29 cellular contexts compared by ENCODE assay signal in the genomic region with DNA sequence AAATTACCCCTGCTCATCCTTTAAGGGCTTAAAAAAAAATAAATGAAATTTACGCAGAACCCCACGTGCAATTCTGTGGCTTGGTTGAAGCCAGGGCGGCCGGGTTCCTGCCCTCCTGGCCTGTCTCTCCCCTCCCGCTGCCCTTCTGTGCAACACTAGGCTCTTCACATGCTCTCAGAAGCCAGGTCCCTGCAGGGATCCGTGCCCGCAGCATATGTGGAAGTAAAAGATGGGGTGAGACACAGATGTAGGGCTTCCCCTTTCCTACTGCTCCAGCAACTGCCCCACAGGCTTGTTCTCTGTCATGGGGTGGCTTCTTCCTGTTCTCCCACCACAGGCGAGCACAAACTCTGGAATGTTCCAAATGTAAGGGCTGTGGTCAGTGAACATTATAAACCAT.
DNase-seq lines count a peak whose midpoint lies in the region; ATAC-seq, FAIRE-seq and TF ChIP-seq lines count a peak whose summit lies in the region.
"Had no signal": no experiment of that assay in that cellular context is flagged by ENCODE, and none has a peak within 500 bp of the region (broad histone marks: within the 10 kb centered on the region; RNA-seq: fewer than 3 reads in every experiment).

No MANE protein-coding gene starts in this region.

- TF ChIP-seq EP300 in upper lobe of left lung (IDR thresholded peaks at IDR 0.05) = no peak

- H3K9me3 Mint-ChIP-seq in astrocyte (ENCODE audit: unreplicated experiment) = peaks cover 2% of the 10 kb centered on the region
- H3K9me3 Mint-ChIP-seq: activated naive CD8-positive, alpha-beta T cell treated with anti-CD3 and anti-CD28 coated beads, Interleukin-2, amount 10 ng/mL, durations not matched to agents 7 days and 5 days; activated T-helper 2 cell treated with anti-CD3 and anti-CD28 coated beads, Interferon-gamma antibody, Interleukin-2, Interleukin-4, amounts not matched to agents 10 μg/mL and 5 μg/mL and 100 μg/mL, durations not matched to agents 14 hours and 24 hours and 36 hours had no signal

- TF ChIP-seq POLR2A in breast epithelium (IDR thresholded peaks at IDR 0.05) (no peak), upper lobe of left lung (IDR thresholded peaks at IDR 0.05) (no peak)

- peak; percentile 2 for DNase-seq in mammary epithelial cell
- DNase-seq in breast epithelium (ENCODE audit: low spot score in 2 of 2) = no peak
- DNase-seq in astrocyte (ENCODE audit: low read depth) = peak; percentile 34
- DNase-seq in medulla oblongata (ENCODE audit: extremely low spot score) = peak; percentile 85
- no peak for DNase-seq in left lung
- DNase-seq in NCI-H748 treated with DMSO at 0.1 percent for 48 hours (lab: John Stamatoyannopoulos, UW) = no peak
- DNase-seq in upper lobe of left lung = no peak
- DNase-seq: activated CD4-positive, alpha-beta T cell treated with anti-CD3 and anti-CD28 coated beads, Interleukin-2, amount 50 U/mL, for 48 hours; activated CD4-positive, CD25-positive, alpha-beta regulatory T cell; activated CD8-positive, alpha-beta memory T cell treated with anti-CD3 and anti-CD28 coated beads, Interleukin-2, amount 50 U/mL, for 48 hours; activated naive CD8-positive, alpha-beta T cell treated with anti-CD3 and anti-CD28 coated beads, Interleukin-2, amount 10 ng/mL, durations not matched to agents 7 days and 5 days; brain microvascular endothelial cell; CD8-positive, alpha-beta memory T cell; DMS153; foreskin melanocyte; left ventricle myocardium inferior; NCI-H2081; NCI-H226; OCI-M1; sigmoid colon; stomach; SW 1271; transverse colon had no signal

- TF ChIP-seq CTCF in mammary epithelial cell (conservative IDR thresholded peaks at IDR 0.05 in 1 of 2, IDR thresholded peaks at IDR 0.05 in 1 of 2; ENCODE audit: extremely low read depth in 1 of 2, insufficient read depth in 1 of 2, low read depth in 1 of 2, low read length in 2 of 2) (no peak), breast epithelium (IDR thresholded peaks at IDR 0.05) (no peak), astrocyte (IDR thresholded peaks at IDR 0.05; ENCODE audit: insufficient read depth, low read depth, low read length) (no peak), left lung (IDR thresholded peaks at IDR 0.05) (no peak), upper lobe of left lung (IDR thresholded peaks at IDR 0.05) (no peak)

- H2AFZ ChIP-seq in mammary epithelial cell (ENCODE audit: low read depth, low read length) = no peak overlapping the region
- H2AFZ ChIP-seq in astrocyte (ENCODE audit: low read depth, low read length) = no peak overlapping the region
- H2AFZ ChIP-seq: hepatocyte had no signal

- H3K4me3 Mint-ChIP-seq in astrocyte (ENCODE audit: unreplicated experiment) = no peak overlapping the region
- H3K4me3 Mint-ChIP-seq: activated naive CD8-positive, alpha-beta T cell treated with anti-CD3 and anti-CD28 coated beads, Interleukin-2, amount 10 ng/mL, durations not matched to agents 7 days and 5 days; CD8-positive, alpha-beta memory T cell had no signal

- in situ Hi-C loops in mammary epithelial cell (cut with MboI; ENCODE audit: low sequenced_read_pairs in 2 of 2) = no loop called here

- no peak overlapping the region for H3K27ac Mint-ChIP-seq in astrocyte (ENCODE audit: unreplicated experiment)
- H3K27ac Mint-ChIP-seq: activated naive CD8-positive, alpha-beta T cell treated with anti-CD3 and anti-CD28 coated beads, Interleukin-2, amount 10 ng/mL, durations not matched to agents 7 days and 5 days; activated T-helper 2 cell treated with anti-CD3 and anti-CD28 coated beads, Interferon-gamma antibody, Interleukin-2, Interleukin-4, amounts not matched to agents 10 μg/mL and 5 μg/mL and 100 μg/mL, durations not matched to agents 14 hours and 24 hours and 36 hours; CD8-positive, alpha-beta memory T cell had no signal

- dilution Hi-C loops in mammary epithelial cell (cut with HindIII; ENCODE audit: low sequenced_read_pairs) = no loop called here

- no peaks in the 10 kb centered on the region for H4K20me1 ChIP-seq in mammary epithelial cell (ENCODE audit: insufficient read depth, low read length)
- H4K20me1 ChIP-seq in astrocyte (ENCODE audit: insufficient read depth, low read length) = peaks cover 6% of the 10 kb centered on the region

- no TSS peak for BruUV-seq in mammary epithelial cell (replicated peaks; lab: Mats Ljungman, UMichigan)

- H3K36me3 ChIP-seq in mammary epithelial cell (ENCODE audit: insufficient read depth, low read length) (no peaks in the 10 kb centered on the region), breast epithelium (no peaks in the 10 kb centered on the region), astrocyte (ENCODE audit: insufficient read depth, low read length) (no peaks in the 10 kb centered on the region), left lung (no peaks in the 10 kb centered on the region), upper lobe of left lung (no peaks in the 10 kb centered on the region)
- H3K36me3 ChIP-seq: brain microvascular endothelial cell, left ventricle myocardium inferior, sigmoid colon, transverse colon had no signal

- H3K27me3 ChIP-seq in mammary epithelial cell (ENCODE audit: insufficient read depth, low read length) (no peaks in the 10 kb centered on the region), breast epithelium (no peaks in the 10 kb centered on the region), astrocyte (ENCODE audit: insufficient read depth, low read length) (no peaks in the 10 kb centered on the region), left lung (peaks cover 0 to 20% of the 10 kb centered on the region in 2 donors), upper lobe of left lung (no peaks in the 10 kb centered on the region)
- H3K27me3 ChIP-seq: brain microvascular endothelial cell, hepatocyte, sigmoid colon, transverse colon had no signal

- H3K4me2 ChIP-seq in mammary epithelial cell (ENCODE audit: insufficient read depth, low read depth, low read length) (no peak overlapping the region), astrocyte (ENCODE audit: low read length) (no peak overlapping the region)
- H3K4me2 ChIP-seq: hepatocyte had no signal

- intact Hi-C loops in mammary epithelial cell (cut with micrococcal nuclease) (no loop called here), breast epithelium (cut with DNase I; ENCODE audit: low total_unique reads) (no loop called here), left lung (cut with DNase I) (no loop called here)

- H3K9ac ChIP-seq in mammary epithelial cell (ENCODE audit: insufficient read depth, low read length) (no peak overlapping the region), astrocyte (ENCODE audit: low read length) (no peak overlapping the region)

- no peaks in the 10 kb centered on the region for H3K4me1 ChIP-seq in mammary epithelial cell (ENCODE audit: insufficient read depth, low read length)
- no peaks in the 10 kb centered on the region for H3K4me1 ChIP-seq in breast epithelium
- no peaks in the 10 kb centered on the region for H3K4me1 ChIP-seq in astrocyte (ENCODE audit: insufficient read depth, low read length)
- H3K4me1 ChIP-seq in left lung = peaks cover 0 to 4% of the 10 kb centered on the region in 2 donors
- peaks cover 0 to 14% (median 0%) of the 10 kb centered on the region in 4 donors for H3K4me1 ChIP-seq in upper lobe of left lung
- H3K4me1 ChIP-seq: left ventricle myocardium inferior, sigmoid colon, stomach, transverse colon had no signal

- no peak for FAIRE-seq in astrocyte (lab: Jason Lieb, UNC)
- FAIRE-seq: G401.6 had no signal

- CTCF ChIA-PET in mammary epithelial cell (lab: Charles Lee; ENCODE audit: low non-redundant PET) = no interaction called here

- H3K4me3 ChIP-seq in mammary epithelial cell (replicated peaks in 1 of 3; ENCODE audit: insufficient read depth in 1 of 3, low read depth in 2 of 3, low read length in 3 of 3) = no peak overlapping the region
- no peak overlapping the region for H3K4me3 ChIP-seq in breast epithelium
- no peak overlapping the region for H3K4me3 ChIP-seq in astrocyte (ENCODE audit: insufficient read depth, low read depth, low read length)
- no peak overlapping the region for H3K4me3 ChIP-seq in left lung
- no peak overlapping the region for H3K4me3 ChIP-seq in upper lobe of left lung
- H3K4me3 ChIP-seq: coronary artery, hepatocyte, left ventricle myocardium inferior, sigmoid colon, stomach, transverse colon had no signal

- no peaks in the 10 kb centered on the region for H3K4me1 Mint-ChIP-seq in astrocyte (ENCODE audit: low read depth, unreplicated experiment)
- H3K4me1 Mint-ChIP-seq: activated naive CD8-positive, alpha-beta T cell treated with anti-CD3 and anti-CD28 coated beads, Interleukin-2, amount 10 ng/mL, durations not matched to agents 7 days and 5 days; CD8-positive, alpha-beta memory T cell had no signal

- H3K27ac ChIP-seq in mammary epithelial cell (ENCODE audit: insufficient read depth, low read depth, low read length) = no peak overlapping the region
- no peak overlapping the region for H3K27ac ChIP-seq in breast epithelium
- no peak overlapping the region for H3K27ac ChIP-seq in astrocyte (ENCODE audit: low read depth, low read length)
- H3K27ac ChIP-seq in left lung = no peak overlapping the region
- H3K27ac ChIP-seq in upper lobe of left lung = no peak overlapping the region
- H3K27ac ChIP-seq: brain microvascular endothelial cell, coronary artery, hepatocyte, left ventricle myocardium inferior, sigmoid colon, stomach, transverse colon had no signal

- peaks cover 25% of the 10 kb centered on the region for H3K27me3 Mint-ChIP-seq in astrocyte (ENCODE audit: low read depth, unreplicated experiment)

- H3K9me3 ChIP-seq in mammary epithelial cell (replicated peaks; ENCODE audit: insufficient read depth, low read length) = peaks cover 36% of the 10 kb centered on the region
- no peaks in the 10 kb centered on the region for H3K9me3 ChIP-seq in breast epithelium
- H3K9me3 ChIP-seq in astrocyte (ENCODE audit: insufficient read depth, low read depth, low read length) = no peaks in the 10 kb centered on the region
- H3K9me3 ChIP-seq in left lung = no peaks in the 10 kb centered on the region
- no peaks in the 10 kb centered on the region for H3K9me3 ChIP-seq in upper lobe of left lung
- H3K9me3 ChIP-seq: left ventricle myocardium inferior, sigmoid colon, stomach, transverse colon had no signal

- no peak for ATAC-seq in left lung
- ATAC-seq in upper lobe of left lung (ENCODE audit: low FRiP score in 2 of 2) = no peak
- ATAC-seq in HG02623 (IDR thresholded peaks at IDR 0.05; ENCODE audit: unreplicated experiment) = no peak
- ATAC-seq: esophagus mucosa had no signal

- H3K36me3 Mint-ChIP-seq in astrocyte (ENCODE audit: low read depth, unreplicated experiment) = peaks cover 28% of the 10 kb centered on the region
- H3K36me3 Mint-ChIP-seq: activated naive CD8-positive, alpha-beta T cell treated with anti-CD3 and anti-CD28 coated beads, Interleukin-2, amount 10 ng/mL, durations not matched to agents 7 days and 5 days; CD8-positive, alpha-beta memory T cell had no signal

- 87% methylated on average over 3 of the region's 8 CpGs for WGBS in mammary epithelial cell (ENCODE audit: low coverage, missing lambda C conversion rate)
- 64 to 79% methylated on average over 8 of the region's 8 CpGs for WGBS in upper lobe of left lung, 2 donors

- no peaks in the 10 kb centered on the region for H3K79me2 ChIP-seq in mammary epithelial cell (ENCODE audit: insufficient read depth, low read length)
- H3K79me2 ChIP-seq in astrocyte (ENCODE audit: insufficient read depth, low read length) = no peaks in the 10 kb centered on the region
- H3K79me2 ChIP-seq: hepatocyte had no signal

Comparison
In these comparisons a context has a peak if more than half of its experiments do, and no peak if none do; other contexts are left out.
1. DNase-seq: peak in mammary epithelial cell (single experiment), astrocyte (single experiment) and medulla oblongata (single experiment); none in breast epithelium (0 of 2), left lung (0 of 2), NCI-H748 treated with DMSO at 0.1 percent for 48 hours (single experiment) and upper lobe of left lung (0 of 2).